8 cellular contexts compared by ENCODE assay signal in the genomic region with DNA sequence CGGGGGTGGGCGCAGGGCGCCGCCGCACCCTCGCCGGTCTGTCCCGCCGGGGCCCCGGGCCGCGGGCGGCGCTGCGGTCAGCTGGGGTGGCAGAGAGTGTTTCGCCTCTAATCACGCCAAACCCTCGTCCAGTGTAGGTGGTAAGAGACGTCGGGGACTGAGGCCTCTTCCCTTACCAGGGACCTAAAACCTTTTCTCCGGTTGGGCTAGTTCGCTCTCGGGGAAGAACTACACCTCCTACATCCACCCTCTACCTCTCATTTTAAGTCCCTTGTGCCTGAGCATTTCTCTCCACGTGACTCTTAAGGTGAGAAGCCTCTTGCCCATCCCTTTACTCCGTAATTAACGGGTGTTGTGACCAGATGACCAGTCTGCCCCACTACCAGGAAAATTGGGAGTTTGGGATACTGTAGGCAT. TPM values are rescaled to one million over a fixed set of nuclear protein-coding genes. Genes with fewer than 3 reads are reported as not detected.
A peak's percentile ranks its signal among the peaks of the same experiment; 100 is the strongest.
DNase-seq lines count a peak whose midpoint lies in the region; ATAC-seq and TF ChIP-seq lines count a peak whose summit lies in the region.

No MANE protein-coding gene starts in this region.

- peaks cover 0 to 2% (median 0%) of the 10 kb centered on the region in 3 donors for H3K9me3 Mint-ChIP-seq in IgD-negative memory B cell
- no peaks in the 10 kb centered on the region for H3K9me3 Mint-ChIP-seq in activated naive CD8-positive, alpha-beta T cell treated with anti-CD3 and anti-CD28 coated beads, Interleukin-2, amount 10 ng/mL, durations not matched to agents 7 days and 5 days

- peak; percentile 53 for DNase-seq in GM13976 (ENCODE audit: low spot score)
- no peak for DNase-seq in activated naive CD8-positive, alpha-beta T cell treated with anti-CD3 and anti-CD28 coated beads, Interleukin-2, amount 10 ng/mL, durations not matched to agents 7 days and 5 days
- peak; percentile 22 for DNase-seq in inferior parietal cortex (ENCODE audit: extremely low spot score)
- DNase-seq in stimulated activated CD8-positive, alpha-beta memory T cell treated with anti-CD3 and anti-CD28 coated beads, Interleukin-15, amount 100 ng/mL, for 24 hours (ENCODE audit: low read depth), result peak; percentile 6
- no peak for DNase-seq in iPS-NIHi11 (ENCODE audit: low spot score)
- DNase-seq in NCI-H187 treated with DMSO at 0.1 percent for 48 hours (lab: John Stamatoyannopoulos, UW), result no peak

- H3K27ac Mint-ChIP-seq in IgD-negative memory B cell, result peak overlapping the region in 2 of 3 donors; percentile 32 to 79
- peak overlapping the region; percentile 80 for H3K27ac Mint-ChIP-seq in activated naive CD8-positive, alpha-beta T cell treated with anti-CD3 and anti-CD28 coated beads, Interleukin-2, amount 10 ng/mL, durations not matched to agents 7 days and 5 days

- TF ChIP-seq CTCF in GM13976 (IDR thresholded peaks at IDR 0.05; ENCODE audit: borderline replicate concordance, control extremely low read depth, extremely low read depth, insufficient read depth, missing control alignments), result no peak

- POLR2A ChIA-PET in activated naive CD8-positive, alpha-beta T cell treated with anti-CD3 and anti-CD28 coated beads, Interleukin-2, amount 10 ng/mL, durations not matched to agents 7 days and 5 days (lab: Charles Lee), result no interaction called here

- peaks cover 2% of the 10 kb centered on the region for H3K36me3 Mint-ChIP-seq in IgD-negative memory B cell
- H3K36me3 Mint-ChIP-seq in activated naive CD8-positive, alpha-beta T cell treated with anti-CD3 and anti-CD28 coated beads, Interleukin-2, amount 10 ng/mL, durations not matched to agents 7 days and 5 days, result peaks cover 13% of the 10 kb centered on the region

- peak; percentile 27 for ATAC-seq in GM21619 (IDR thresholded peaks at IDR 0.05; ENCODE audit: unreplicated experiment)
- peak; percentile 7 for ATAC-seq in activated naive CD8-positive, alpha-beta T cell treated with anti-CD3 and anti-CD28 coated beads, Interleukin-2, amount 10 ng/mL, durations not matched to agents 7 days and 5 days (ENCODE audit: low read depth)

- H3K27me3 Mint-ChIP-seq in IgD-negative memory B cell, result no peaks in the 10 kb centered on the region
- no peaks in the 10 kb centered on the region for H3K27me3 Mint-ChIP-seq in activated naive CD8-positive, alpha-beta T cell treated with anti-CD3 and anti-CD28 coated beads, Interleukin-2, amount 10 ng/mL, durations not matched to agents 7 days and 5 days

- H3K4me1 Mint-ChIP-seq in IgD-negative memory B cell, result peaks cover 8 to 17% (median 11%) of the 10 kb centered on the region in 3 donors
- H3K4me1 Mint-ChIP-seq in activated naive CD8-positive, alpha-beta T cell treated with anti-CD3 and anti-CD28 coated beads, Interleukin-2, amount 10 ng/mL, durations not matched to agents 7 days and 5 days, result peaks cover 34% of the 10 kb centered on the region

- in situ Hi-C loops in GM13976 (cut with MboI; ENCODE audit: low sequenced_read_pairs, unreplicated experiment), result no loop called here

- H3K4me3 Mint-ChIP-seq in IgD-negative memory B cell, result peak overlapping the region; percentile 82 to 96 (median 92)
- H3K4me3 Mint-ChIP-seq in activated naive CD8-positive, alpha-beta T cell treated with anti-CD3 and anti-CD28 coated beads, Interleukin-2, amount 10 ng/mL, durations not matched to agents 7 days and 5 days, result peak overlapping the region; percentile 80

RNA-seq across cellular contexts. Expression of gene TMEM42, which starts 0.5 kb away (rescaled TPM):
- 30.4 TPM for polyA plus RNA-seq in IgD-negative memory B cell
- total RNA-seq in activated naive CD8-positive, alpha-beta T cell treated with anti-CD3 and anti-CD28 coated beads, Interleukin-2, amount 10 ng/mL, durations not matched to agents 7 days and 5 days, result 10 to 100 TPM; 14.5 to 17.2 TPM

RNA-seq across cellular contexts. Expression of gene TGM4, which starts 12.2 kb away (rescaled TPM):
- polyA plus RNA-seq in IgD-negative memory B cell, result 0.06 TPM
- total RNA-seq in activated naive CD8-positive, alpha-beta T cell treated with anti-CD3 and anti-CD28 coated beads, Interleukin-2, amount 10 ng/mL, durations not matched to agents 7 days and 5 days, result not detected

Comparison
In these comparisons a context has a peak if more than half of its experiments do, and no peak if none do; other contexts are left out.
1. DNase-seq: peak in GM13976 (single experiment), inferior parietal cortex (single experiment) and stimulated activated CD8-positive, alpha-beta memory T cell treated with anti-CD3 and anti-CD28 coated beads, Interleukin-15, amount 100 ng/mL, for 24 hours (single experiment); none in activated naive CD8-positive, alpha-beta T cell treated with anti-CD3 and anti-CD28 coated beads, Interleukin-2, amount 10 ng/mL, durations not matched to agents 7 days and 5 days (single experiment), iPS-NIHi11 (single experiment) and NCI-H187 treated with DMSO at 0.1 percent for 48 hours (single experiment).